In genomic region chr19:970695-971094, GRCh38 we compare ENCODE assay signal across 1 cellular context.
TF ChIP-seq lines count a peak whose summit lies in the region.

No MANE protein-coding gene starts in this region.

TF ChIP-seq in K562, 482 proteins besides CTCF, POLR2A, EP300 and RAD21 (continued from another document and continues in another):
- TF ChIP-seq, protein P1, sequence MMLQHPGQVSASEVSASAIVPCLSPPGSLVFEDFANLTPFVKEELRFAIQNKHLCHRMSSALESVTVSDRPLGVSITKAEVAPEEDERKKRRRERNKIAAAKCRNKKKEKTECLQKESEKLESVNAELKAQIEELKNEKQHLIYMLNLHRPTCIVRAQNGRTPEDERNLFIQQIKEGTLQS (IDR thresholded peaks at IDR 0.05): peak; percentile 8; the same call in 1 of the 2 replicates
- TF ChIP-seq, protein P1 (CRISPR knock-in tag; conservative IDR thresholded peaks at IDR 0.05): no peak
- TF ChIP-seq RNF2 (IDR thresholded peaks at IDR 0.05): no peak
- TF ChIP-seq RCOR1 (IDR thresholded peaks at IDR 0.05; ENCODE audit: borderline replicate concordance in 1 of 2, low read depth in 2 of 2, low read length in 2 of 2): peak in 1 of 2 experiments; percentile 20; a peak in 1 of 4 replicates
- TF ChIP-seq ARID3A (IDR thresholded peaks at IDR 0.05; ENCODE audit: borderline replicate concordance, low read depth, low read length): no peak
- no peak for TF ChIP-seq TCF15 (CRISPR knock-in tag; IDR thresholded peaks at IDR 0.05)
- TF ChIP-seq MAFK (IDR thresholded peaks at IDR 0.05; ENCODE audit: low read length): no peak
- peak; percentile 77; the same call in 1 of the 2 replicates for TF ChIP-seq ZNF445 (CRISPR knock-in tag; IDR thresholded peaks at IDR 0.05; ENCODE audit: low read depth)
- TF ChIP-seq ARNT (IDR thresholded peaks at IDR 0.05): 0 out of 4 replicates have a peak, but pooled peaks of 1 of the 2 experiments have one; percentile 47
- no peak for TF ChIP-seq SP2 (IDR thresholded peaks at IDR 0.05; ENCODE audit: extremely low read depth, low read depth, low read length, poor library complexity, severe bottlenecking)
- no peak for TF ChIP-seq MGA (IDR thresholded peaks at IDR 0.05)
- peak; percentile 86 for TF ChIP-seq ZNF280A (IDR thresholded peaks at IDR 0.05; ENCODE audit: low read depth, partially characterized antibody)
- no peak for TF ChIP-seq SPI1 (IDR thresholded peaks at IDR 0.05; ENCODE audit: borderline replicate concordance, low read depth, low read length)
- TF ChIP-seq CBFB (CRISPR knock-in tag; IDR thresholded peaks at IDR 0.05): peak; percentile 65; the same call in 1 of the 2 replicates
- no peak for TF ChIP-seq ATF4 (CRISPR knock-in tag; IDR thresholded peaks at IDR 0.05)
- 0 out of 2 replicates have a peak, but pooled peaks have one; percentile 53 for TF ChIP-seq PHF21A (IDR thresholded peaks at IDR 0.05; ENCODE audit: borderline replicate concordance, low read depth)
- no peak for TF ChIP-seq MIER1 (IDR thresholded peaks at IDR 0.05; ENCODE audit: low read depth)
- TF ChIP-seq TRIM24 (IDR thresholded peaks at IDR 0.05): peak; percentile 58 to 86; a peak in 3 of 4 replicates
- TF ChIP-seq DNMT1 (IDR thresholded peaks at IDR 0.05): no peak
- TF ChIP-seq SNRNP70 (optimal IDR thresholded peaks at IDR 0.05; ENCODE audit: low read depth, low read length): no peak
- TF ChIP-seq, protein P2, sequence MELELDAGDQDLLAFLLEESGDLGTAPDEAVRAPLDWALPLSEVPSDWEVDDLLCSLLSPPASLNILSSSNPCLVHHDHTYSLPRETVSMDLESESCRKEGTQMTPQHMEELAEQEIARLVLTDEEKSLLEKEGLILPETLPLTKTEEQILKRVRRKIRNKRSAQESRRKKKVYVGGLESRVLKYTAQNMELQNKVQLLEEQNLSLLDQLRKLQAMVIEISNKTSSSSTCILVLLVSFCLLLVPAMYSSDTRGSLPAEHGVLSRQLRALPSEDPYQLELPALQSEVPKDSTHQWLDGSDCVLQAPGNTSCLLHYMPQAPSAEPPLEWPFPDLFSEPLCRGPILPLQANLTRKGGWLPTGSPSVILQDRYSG (tag; conservative IDR thresholded peaks at IDR 0.05; ENCODE audit: low read depth): no peak
- TF ChIP-seq ZNF239 (CRISPR knock-in tag; IDR thresholded peaks at IDR 0.05): no peak
- TF ChIP-seq CHD4 (IDR thresholded peaks at IDR 0.05; ENCODE audit: insufficient read depth, insufficient replicate concordance, low read depth, low read length, poor library complexity, severe bottlenecking): no peak
- no peak for TF ChIP-seq SP1 (CRISPR knock-in tag; IDR thresholded peaks at IDR 0.05)
- TF ChIP-seq STAT5A (IDR thresholded peaks at IDR 0.05; ENCODE audit: borderline replicate concordance, low read length): no peak
- peak; percentile 39; the same call in 1 of the 2 replicates for TF ChIP-seq VEZF1 (CRISPR knock-in tag; IDR thresholded peaks at IDR 0.05)
- no peak for TF ChIP-seq ZNF707 (CRISPR knock-in tag; conservative IDR thresholded peaks at IDR 0.05)
- TF ChIP-seq, protein P3, sequence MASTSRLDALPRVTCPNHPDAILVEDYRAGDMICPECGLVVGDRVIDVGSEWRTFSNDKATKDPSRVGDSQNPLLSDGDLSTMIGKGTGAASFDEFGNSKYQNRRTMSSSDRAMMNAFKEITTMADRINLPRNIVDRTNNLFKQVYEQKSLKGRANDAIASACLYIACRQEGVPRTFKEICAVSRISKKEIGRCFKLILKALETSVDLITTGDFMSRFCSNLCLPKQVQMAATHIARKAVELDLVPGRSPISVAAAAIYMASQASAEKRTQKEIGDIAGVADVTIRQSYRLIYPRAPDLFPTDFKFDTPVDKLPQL (IDR thresholded peaks at IDR 0.05; ENCODE audit: extremely low read depth, insufficient read length): no peak
- no peak for TF ChIP-seq FOXK2 (conservative IDR thresholded peaks at IDR 0.05 in 1 of 2, IDR thresholded peaks at IDR 0.05 in 1 of 2; ENCODE audit: low read depth in 2 of 2)
- TF ChIP-seq MBD2 (IDR thresholded peaks at IDR 0.05; ENCODE audit: borderline replicate concordance, low read depth): 0 out of 2 replicates have a peak, but pooled peaks have one; percentile 14
- no peak for TF ChIP-seq BDP1 (IDR thresholded peaks at IDR 0.05; ENCODE audit: insufficient read depth, insufficient read length)
- no peak for TF ChIP-seq ZNF778 (CRISPR knock-in tag; IDR thresholded peaks at IDR 0.05)
- TF ChIP-seq ZNF384 (IDR thresholded peaks at IDR 0.05; ENCODE audit: low read depth, low read length): peak; percentile 38; the same call in 1 of the 2 replicates
- no peak for TF ChIP-seq HMG20B (CRISPR knock-in tag; IDR thresholded peaks at IDR 0.05)
- TF ChIP-seq CC2D1A (IDR thresholded peaks at IDR 0.05): peak; percentile 80
- no peak for TF ChIP-seq ZNF184 (CRISPR knock-in tag; IDR thresholded peaks at IDR 0.05)
- peak; percentile 10; the same call in 1 of the 2 replicates for TF ChIP-seq CREM (IDR thresholded peaks at IDR 0.05; ENCODE audit: low read depth)
- no peak for TF ChIP-seq CBFA2T2 (conservative IDR thresholded peaks at IDR 0.05)
